In the genomic region with DNA sequence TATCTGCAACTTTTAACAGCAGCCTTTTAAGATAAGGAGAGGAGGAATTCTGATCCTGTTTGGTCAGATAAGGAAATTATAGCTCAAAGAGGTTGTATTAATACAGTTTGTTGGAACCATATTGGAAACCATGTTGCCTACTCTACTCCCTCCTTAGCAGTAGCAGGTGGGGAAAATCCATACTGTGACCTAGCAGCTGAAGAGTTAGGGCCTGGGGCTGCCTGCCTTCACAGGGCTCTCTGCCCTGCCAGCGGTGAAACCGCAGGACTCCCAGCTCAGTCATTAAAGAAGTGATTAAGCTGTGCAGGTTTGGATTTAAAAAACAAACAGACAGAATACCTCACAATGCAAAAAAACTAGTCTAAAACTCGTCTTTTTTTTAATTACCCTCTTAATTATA, we compare ENCODE assay signal across 1 cellular context.
TF ChIP-seq lines count a peak whose summit lies in the region.

No MANE protein-coding gene starts in this region.

TF ChIP-seq in HEK293, 187 proteins besides CTCF, POLR2A, EP300 and RAD21 (continued from another document):
- TF ChIP-seq ZNF76 (tag by site-specific recombination; IDR thresholded peaks at IDR 0.05; ENCODE audit: borderline replicate concordance, low read depth) = no peak
- peak; percentile 75 for TF ChIP-seq ZIC2 (tag by site-specific recombination; IDR thresholded peaks at IDR 0.05)
- no peak for TF ChIP-seq HOXC10 (CRISPR knock-in tag; IDR thresholded peaks at IDR 0.05)
- no peak for TF ChIP-seq ZNF404 (tag by site-specific recombination; IDR thresholded peaks at IDR 0.05)
- no peak for TF ChIP-seq ZNF221 (tag by site-specific recombination; IDR thresholded peaks at IDR 0.05; ENCODE audit: borderline replicate concordance)
- no peak for TF ChIP-seq ZNF335 (tag by site-specific recombination; conservative IDR thresholded peaks at IDR 0.05)
- no peak for TF ChIP-seq SP3 (tag by site-specific recombination; IDR thresholded peaks at IDR 0.05)
- no peak for TF ChIP-seq GLIS1 (tag by site-specific recombination; IDR thresholded peaks at IDR 0.05)
- no peak for TF ChIP-seq ZNF416 (tag by site-specific recombination; IDR thresholded peaks at IDR 0.05)
- TF ChIP-seq ZFP69B (tag by site-specific recombination; IDR thresholded peaks at IDR 0.05) = no peak
- TF ChIP-seq, protein P1, sequence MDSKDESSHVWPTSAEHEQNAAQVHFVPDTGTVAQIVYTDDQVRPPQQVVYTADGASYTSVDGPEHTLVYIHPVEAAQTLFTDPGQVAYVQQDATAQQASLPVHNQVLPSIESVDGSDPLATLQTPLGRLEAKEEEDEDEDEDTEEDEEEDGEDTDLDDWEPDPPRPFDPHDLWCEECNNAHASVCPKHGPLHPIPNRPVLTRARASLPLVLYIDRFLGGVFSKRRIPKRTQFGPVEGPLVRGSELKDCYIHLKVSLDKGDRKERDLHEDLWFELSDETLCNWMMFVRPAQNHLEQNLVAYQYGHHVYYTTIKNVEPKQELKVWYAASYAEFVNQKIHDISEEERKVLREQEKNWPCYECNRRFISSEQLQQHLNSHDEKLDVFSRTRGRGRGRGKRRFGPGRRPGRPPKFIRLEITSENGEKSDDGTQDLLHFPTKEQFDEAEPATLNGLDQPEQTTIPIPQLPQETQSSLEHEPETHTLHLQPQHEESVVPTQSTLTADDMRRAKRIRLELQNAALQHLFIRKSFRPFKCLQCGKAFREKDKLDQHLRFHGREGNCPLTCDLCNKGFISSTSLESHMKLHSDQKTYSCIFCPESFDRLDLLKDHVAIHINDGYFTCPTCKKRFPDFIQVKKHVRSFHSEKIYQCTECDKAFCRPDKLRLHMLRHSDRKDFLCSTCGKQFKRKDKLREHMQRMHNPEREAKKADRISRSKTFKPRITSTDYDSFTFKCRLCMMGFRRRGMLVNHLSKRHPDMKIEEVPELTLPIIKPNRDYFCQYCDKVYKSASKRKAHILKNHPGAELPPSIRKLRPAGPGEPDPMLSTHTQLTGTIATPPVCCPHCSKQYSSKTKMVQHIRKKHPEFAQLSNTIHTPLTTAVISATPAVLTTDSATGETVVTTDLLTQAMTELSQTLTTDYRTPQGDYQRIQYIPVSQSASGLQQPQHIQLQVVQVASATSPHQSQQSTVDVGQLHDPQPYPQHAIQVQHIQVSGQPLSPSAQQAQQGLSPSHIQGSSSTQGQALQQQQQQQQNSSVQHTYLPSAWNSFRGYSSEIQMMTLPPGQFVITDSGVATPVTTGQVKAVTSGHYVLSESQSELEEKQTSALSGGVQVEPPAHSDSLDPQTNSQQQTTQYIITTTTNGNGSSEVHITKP (tag by site-specific recombination; IDR thresholded peaks at IDR 0.05) = 0 out of 2 replicates have a peak, but pooled peaks have one; percentile 1
- no peak for TF ChIP-seq ZBTB20 (tag by site-specific recombination; IDR thresholded peaks at IDR 0.05)
- TF ChIP-seq ZNF544 (tag by site-specific recombination; IDR thresholded peaks at IDR 0.05) = no peak
- TF ChIP-seq WT1 (tag by site-specific recombination; IDR thresholded peaks at IDR 0.05) = peak; percentile 38; the same call in 1 of the 2 replicates
- TF ChIP-seq ZSCAN30 (tag by site-specific recombination; IDR thresholded peaks at IDR 0.05) = no peak
- no peak for TF ChIP-seq ZNF768 (tag by site-specific recombination; IDR thresholded peaks at IDR 0.05)
- TF ChIP-seq ZNF274 (IDR thresholded peaks at IDR 0.05; ENCODE audit: low read length) = no peak
- no peak for TF ChIP-seq ZNF274 (tag by site-specific recombination; IDR thresholded peaks at IDR 0.05; ENCODE audit: borderline replicate concordance)
- TF ChIP-seq ZNF585B (tag by site-specific recombination; IDR thresholded peaks at IDR 0.05) = no peak
